8 cellular contexts compared by ENCODE assay signal in the genomic region with DNA sequence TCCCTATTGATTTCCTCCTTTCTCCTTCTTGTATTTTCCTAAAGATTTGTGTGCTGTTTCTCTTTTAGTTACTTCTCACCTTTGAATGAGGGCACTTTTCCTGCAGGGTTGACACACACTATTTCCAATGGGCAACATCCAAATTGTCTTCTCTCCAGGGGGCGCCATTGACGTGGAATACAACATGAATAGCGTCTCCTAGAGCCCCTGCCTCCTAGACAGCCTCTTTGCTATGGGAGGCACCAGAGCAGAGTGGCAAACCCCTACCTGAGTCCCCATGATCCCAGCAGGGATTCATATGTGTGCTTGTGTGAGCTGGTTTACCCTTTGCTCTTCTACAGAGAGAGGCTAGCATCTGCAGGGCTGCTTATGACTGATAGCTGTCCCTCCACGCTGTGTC.
DNase-seq lines count a peak whose midpoint lies in the region; ATAC-seq and TF ChIP-seq lines count a peak whose summit lies in the region.

No MANE protein-coding gene starts in this region.

- intact Hi-C loops in head of caudate nucleus (cut with DNase I), result no loop called here

- POLR2A ChIA-PET in HEK293T (lab: Yijun Ruan, JAX), result interaction anchor here (1.3 kb wide), 1 partner anchor 392 kb away, joined by 3 read pairs; no protein-coding TSS in a partner anchor

- no peaks in the 10 kb centered on the region for H3K9me3 ChIP-seq in BE2C

- H3K36me3 Mint-ChIP-seq in progenitor cell of endocrine pancreas (ENCODE audit: insufficient read depth), result no peaks in the 10 kb centered on the region

- H3K4me1 ChIP-seq in BE2C, result no peaks in the 10 kb centered on the region

- H3K27ac Mint-ChIP-seq in progenitor cell of endocrine pancreas, result no peak overlapping the region

- TF ChIP-seq CTCF in BE2C (IDR thresholded peaks at IDR 0.05; ENCODE audit: low read depth, low read length) (peak; percentile 81), progenitor cell of endocrine pancreas (IDR thresholded peaks at IDR 0.05; ENCODE audit: unreplicated experiment) (peak; percentile 57)

- H3K4me1 Mint-ChIP-seq in progenitor cell of endocrine pancreas (ENCODE audit: low read depth), result no peaks in the 10 kb centered on the region

- H3K36me3 ChIP-seq in BE2C, result no peaks in the 10 kb centered on the region

- DNase-seq in BE2C (peak; percentile 80), HEK293T (ENCODE audit: extremely low spot score) (peak; percentile 53), RPMI7951 (ENCODE audit: low read depth) (peak; percentile 52), head of caudate nucleus (peak; percentile 25 to 88 (median 69)), progenitor cell of endocrine pancreas (ENCODE audit: low spot score, unreplicated experiment) (peak; percentile 34), NCI-H187 treated with DMSO at 0.1 percent for 48 hours (lab: John Stamatoyannopoulos, UW) (no peak)
- peak; percentile 80 for DNase-seq in activated effector memory CD4-positive, alpha-beta T cell treated with anti-CD3 and anti-CD28 coated beads, Interleukin-2, amount 50 U/mL, for 16 hours

- no peaks in the 10 kb centered on the region for H3K9me3 Mint-ChIP-seq in progenitor cell of endocrine pancreas (ENCODE audit: low read depth)

- CTCF ChIA-PET in HEK293T (lab: Yijun Ruan, JAX), result interaction anchor here (0.6 to 2.6 kb wide), 9 partner anchors 12 to 409 kb away, joined by 3 to 9 read pairs (median 4); no protein-coding TSS in a partner anchor

- ATAC-seq in HG02840 (IDR thresholded peaks at IDR 0.05; ENCODE audit: low FRiP score, unreplicated experiment), result no peak

- no peaks in the 10 kb centered on the region for H3K27me3 Mint-ChIP-seq in progenitor cell of endocrine pancreas

- H3K4me3 ChIP-seq in BE2C (ENCODE audit: low read depth, low read length), result no peak overlapping the region

- H3K27me3 ChIP-seq in BE2C, result no peaks in the 10 kb centered on the region

- no peak overlapping the region for H3K4me3 Mint-ChIP-seq in progenitor cell of endocrine pancreas (ENCODE audit: low read depth)

TF ChIP-seq in HEK293T, 16 proteins besides CTCF, POLR2A, EP300 and RAD21:
- TF ChIP-seq TARDBP (IDR thresholded peaks at IDR 0.05) (no peak), FOXA1 (IDR thresholded peaks at IDR 0.05) (no peak), ARNT (IDR thresholded peaks at IDR 0.05) (no peak), CTBP1 (IDR thresholded peaks at IDR 0.05; ENCODE audit: borderline replicate concordance) (no peak), FOXM1 (IDR thresholded peaks at IDR 0.05; ENCODE audit: borderline replicate concordance) (no peak), FOXK2 (IDR thresholded peaks at IDR 0.05) (no peak), ELF4 (IDR thresholded peaks at IDR 0.05) (no peak), BHLHE40 (IDR thresholded peaks at IDR 0.05; ENCODE audit: borderline replicate concordance) (no peak), ZNF384 (IDR thresholded peaks at IDR 0.05) (no peak), HDGF (IDR thresholded peaks at IDR 0.05; ENCODE audit: borderline replicate concordance) (no peak), NFRKB (IDR thresholded peaks at IDR 0.05) (no peak), LEF1 (IDR thresholded peaks at IDR 0.05; ENCODE audit: borderline replicate concordance) (no peak), SP1 (IDR thresholded peaks at IDR 0.05) (no peak), L3MBTL2 (conservative IDR thresholded peaks at IDR 0.05) (no peak), SUZ12 (IDR thresholded peaks at IDR 0.05) (no peak)
- TF ChIP-seq, protein P1, sequence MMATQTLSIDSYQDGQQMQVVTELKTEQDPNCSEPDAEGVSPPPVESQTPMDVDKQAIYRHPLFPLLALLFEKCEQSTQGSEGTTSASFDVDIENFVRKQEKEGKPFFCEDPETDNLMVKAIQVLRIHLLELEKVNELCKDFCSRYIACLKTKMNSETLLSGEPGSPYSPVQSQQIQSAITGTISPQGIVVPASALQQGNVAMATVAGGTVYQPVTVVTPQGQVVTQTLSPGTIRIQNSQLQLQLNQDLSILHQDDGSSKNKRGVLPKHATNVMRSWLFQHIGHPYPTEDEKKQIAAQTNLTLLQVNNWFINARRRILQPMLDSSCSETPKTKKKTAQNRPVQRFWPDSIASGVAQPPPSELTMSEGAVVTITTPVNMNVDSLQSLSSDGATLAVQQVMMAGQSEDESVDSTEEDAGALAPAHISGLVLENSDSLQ (IDR thresholded peaks at IDR 0.05), result no peak
TF ChIP-seq in HEK293T: peak in this region for 0.
